In genomic region chr19:45097776-45098520, GRCh38 we compare ENCODE assay signal across 8 cellular contexts. TPM values are rescaled to one million over a fixed set of nuclear protein-coding genes. Genes with fewer than 3 reads are reported as not detected.
DNase-seq lines count a peak whose midpoint lies in the region; ATAC-seq, FAIRE-seq and TF ChIP-seq lines count a peak whose summit lies in the region.

No MANE protein-coding gene starts in this region.

- H4K20me1 ChIP-seq in HCT116 (ENCODE audit: insufficient read depth) = no peaks in the 10 kb centered on the region; the same call in 1 of the 2 replicates

- H3K27ac ChIP-seq in HCT116 (ENCODE audit: low read depth, low read length) (peak overlapping the region; percentile 35; the same call in 1 of the 2 replicates), pancreas (peak overlapping the region in 3 of 4 donors; percentile 11 to 68 (median 58))

- no peaks in the 10 kb centered on the region for H3K9me2 ChIP-seq in HCT116 (ENCODE audit: insufficient read depth)

- ATAC-seq in HCT116 (peak; percentile 66), T-cell (replicated peaks in 1 of 4) (no peak), pancreas (peak in 3 of 4 donors; percentile 47 to 78 (median 76)), GM18498 (IDR thresholded peaks at IDR 0.05; ENCODE audit: unreplicated experiment) (no peak), HG03565 (IDR thresholded peaks at IDR 0.05; ENCODE audit: unreplicated experiment) (no peak), GM18861 (IDR thresholded peaks at IDR 0.05; ENCODE audit: unreplicated experiment) (no peak)

- DNase-seq in HCT116 (ENCODE audit: low read depth, low spot score) = no peak
- DNase-seq in T-cell = no peak
- DNase-seq in fibroblast of villous mesenchyme (ENCODE audit: low read depth) = peak; percentile 96
- peak in 1 of 6 donors; percentile 61 for DNase-seq in pancreas
- no peak for DNase-seq in stimulated activated CD4-positive, alpha-beta T cell treated with anti-CD3 and anti-CD28 coated beads, Interleukin-2, amount 100 ng/mL, for 24 hours

- no peaks in the 10 kb centered on the region for H3K36me3 Mint-ChIP-seq in T-cell

- no TSS peak for BruUV-seq in HCT116 (replicated peaks; lab: Mats Ljungman, UMichigan)

- peaks cover 85 to 88% (median 87%) of the 10 kb centered on the region in 3 donors for H3K4me1 Mint-ChIP-seq in T-cell

- intact Hi-C loops in HCT116 (cut with micrococcal nuclease) = loop anchor here (10.0 kb wide), 2 partner anchors 77 to 677 kb away; partner anchors contain the start of genes BLOC1S3 and TRAPPC6A
- intact Hi-C loops in pancreas (cut with DNase I) = no loop called here

- no peaks in the 10 kb centered on the region for H3K36me3 ChIP-seq in HCT116 (ENCODE audit: control insufficient read depth in 1 of 2, insufficient read depth in 2 of 2, low read length in 2 of 2)
- H3K36me3 ChIP-seq in pancreas = no peaks in the 10 kb centered on the region

- H3K9me3 Mint-ChIP-seq in T-cell = no peaks in the 10 kb centered on the region

- peak overlapping the region; percentile 29; the same call in 1 of the 2 replicates for H3K9ac ChIP-seq in HCT116 (ENCODE audit: low read length)

- H3K9me3 ChIP-seq in HCT116 (ENCODE audit: control insufficient read depth in 1 of 2, insufficient read depth in 1 of 2, low read depth in 1 of 2, low read length in 2 of 2) = no peaks in the 10 kb centered on the region
- H3K9me3 ChIP-seq in pancreas = no peaks in the 10 kb centered on the region

- TF ChIP-seq RAD21 in HCT116 (IDR thresholded peaks at IDR 0.05; ENCODE audit: low read depth) = no peak

- peak overlapping the region; percentile 24 to 61 for H3K27ac Mint-ChIP-seq in T-cell

- H3K4me2 ChIP-seq in HCT116 (ENCODE audit: low read length) = peak overlapping the region; percentile 41

- peaks cover 12 to 39% of the 10 kb centered on the region in 2 experiments; a peak in 3 of 4 replicates for H3K4me1 ChIP-seq in HCT116 (ENCODE audit: control insufficient read depth in 1 of 2, insufficient read depth in 2 of 2, low read length in 2 of 2)
- H3K4me1 ChIP-seq in pancreas = peaks cover 28 to 37% (median 34%) of the 10 kb centered on the region in 3 donors

- H3K79me2 ChIP-seq in HCT116 (ENCODE audit: insufficient read depth, low read length) = peaks cover 100% of the 10 kb centered on the region

- no peaks in the 10 kb centered on the region for H3K27me3 Mint-ChIP-seq in T-cell

- TF ChIP-seq POLR2A in HCT116 (IDR thresholded peaks at IDR 0.05; ENCODE audit: borderline replicate concordance, extremely low read depth, insufficient read depth, insufficient read length) = no peak

- H3K4me3 ChIP-seq in HCT116 (replicated peaks in 1 of 2; ENCODE audit: low read depth in 1 of 2, low read length in 2 of 2) (no peak overlapping the region), fibroblast of villous mesenchyme (ENCODE audit: low read depth, low read length) (peak overlapping the region; percentile 13), pancreas (no peak overlapping the region)

- RAD21 ChIA-PET in HCT116 (lab: Charles Lee; ENCODE audit: low non-redundant PET in 1 of 2, low total read pairs in 2 of 2, uncharacterized antibody in 2 of 2, unreplicated experiment in 2 of 2) = no interaction called here

- no peak overlapping the region for H2AFZ ChIP-seq in HCT116 (ENCODE audit: low read depth, low read length, poor library complexity, severe bottlenecking)

- 47 to 48% methylated on average over 16 of the region's 16 CpGs for WGBS in pancreas, 2 donors

- POLR2A ChIA-PET in HCT116 (lab: Charles Lee) (no interaction called here), T-cell (lab: Charles Lee) (no interaction called here)

- H3K27me3 ChIP-seq in HCT116 (ENCODE audit: insufficient read depth, low read length) (no peaks in the 10 kb centered on the region), pancreas (no peaks in the 10 kb centered on the region)

- no peak for FAIRE-seq in pancreas (lab: Jason Lieb, UNC)

- TF ChIP-seq CTCF in HCT116 (IDR thresholded peaks at IDR 0.05 in 2 of 3, conservative IDR thresholded peaks at IDR 0.05 in 1 of 3; ENCODE audit: borderline replicate concordance in 1 of 3, insufficient read depth in 1 of 3, low read depth in 2 of 3, low read length in 2 of 3) (no peak), fibroblast of villous mesenchyme (IDR thresholded peaks at IDR 0.05; ENCODE audit: insufficient read depth, low read depth, low read length) (no peak), pancreas (IDR thresholded peaks at IDR 0.05) (no peak)

- CTCF ChIA-PET in HCT116 (lab: Charles Lee) (interaction anchor here (1.5 kb wide), 1 partner anchor 38 kb away, joined by 5 read pairs; no protein-coding TSS in a partner anchor), T-cell (lab: Charles Lee) (no interaction called here)

- H3K4me3 Mint-ChIP-seq in T-cell = peak overlapping the region in 1 of 3 donors; percentile 33

TF ChIP-seq in HCT116, 20 proteins besides CTCF, POLR2A, EP300 and RAD21:
- no peak for TF ChIP-seq SRF (IDR thresholded peaks at IDR 0.05; ENCODE audit: low read depth)
- TF ChIP-seq FOSL1 (IDR thresholded peaks at IDR 0.05; ENCODE audit: low read depth) = no peak
- TF ChIP-seq SP1 (IDR thresholded peaks at IDR 0.05; ENCODE audit: low read depth) = no peak
- TF ChIP-seq ATF3 (IDR thresholded peaks at IDR 0.05) = no peak
- no peak for TF ChIP-seq ELF1 (IDR thresholded peaks at IDR 0.05; ENCODE audit: borderline replicate concordance, low read depth)
- no peak for TF ChIP-seq EGR1 (IDR thresholded peaks at IDR 0.05; ENCODE audit: low read depth)
- TF ChIP-seq EZH2 (IDR thresholded peaks at IDR 0.05) = no peak
- no peak for TF ChIP-seq CEBPB (IDR thresholded peaks at IDR 0.05; ENCODE audit: low read depth)
- TF ChIP-seq REST (IDR thresholded peaks at IDR 0.05; ENCODE audit: low read depth) = no peak
- TF ChIP-seq ZNF274 (IDR thresholded peaks at IDR 0.05; ENCODE audit: low read depth, low read length) = no peak
- no peak for TF ChIP-seq JUND (IDR thresholded peaks at IDR 0.05)

RNA-seq across cellular contexts. Expression of gene PPP1R37, which starts 5.0 kb away (rescaled TPM):
- total RNA-seq in HCT116 (2021; ENCODE audit: unreplicated experiment) (32.7 TPM), T-cell (10 to 100 TPM; 17.2 to 35.2 (median 30.4) TPM), fibroblast of villous mesenchyme (31.1 and 36.1 TPM in 2 replicates), pancreas (10 to 100 TPM; 13.0 to 18.7 (median 15.1) TPM)
- polyA plus RNA-seq in HCT116 (2012) = 19.0 and 21.7 TPM in 2 replicates
- polyA plus RNA-seq in pancreas = 10 to 100 TPM; 31.7 to 57.4 TPM

RNA-seq across cellular contexts. Expression of gene GEMIN7, which starts 18.9 kb away (rescaled TPM):
- total RNA-seq in HCT116 (2021; ENCODE audit: unreplicated experiment) (35.4 TPM), T-cell (10 to 100 TPM in 4 of 5 donors, 1 to 10 TPM in 1; 4.0 to 23.1 (median 22.7) TPM), fibroblast of villous mesenchyme (16.0 and 24.2 TPM in 2 replicates), pancreas (10 to 100 TPM in 1 of 6 donors, 1 to 10 TPM in 5; 3.8 to 11.4 (median 7.7) TPM)
- 26.3 and 30.9 TPM in 2 replicates for polyA plus RNA-seq in HCT116 (2012)
- polyA plus RNA-seq in pancreas = 10 to 100 TPM; 16.6 to 26.2 TPM

RNA-seq across cellular contexts. Expression of gene ZNF296, which starts 21.7 kb away (rescaled TPM):
- total RNA-seq in HCT116 (2021; ENCODE audit: unreplicated experiment) (9.2 TPM), T-cell (1 to 10 TPM; 1.4 to 4.3 (median 3.5) TPM), fibroblast of villous mesenchyme (under 0.01 TPM in 2 replicates), pancreas (under 1 TPM; 0.15 to 0.52 (median 0.32) TPM)
- 5.4 TPM in 2 replicates for polyA plus RNA-seq in HCT116 (2012)
- 1 to 10 TPM; 2.0 to 2.1 TPM for polyA plus RNA-seq in pancreas

RNA-seq across cellular contexts. Expression of gene CLASRP, which starts 59.1 kb away (rescaled TPM):
- 79.9 TPM for total RNA-seq in HCT116 (2021; ENCODE audit: unreplicated experiment)
- 55.4 and 58.1 TPM in 2 replicates for polyA plus RNA-seq in HCT116 (2012)
- total RNA-seq in T-cell = 100 to 1,000 TPM; 141 to 153 (median 149) TPM
- total RNA-seq in fibroblast of villous mesenchyme = 14.2 and 16.4 TPM in 2 replicates
- total RNA-seq in pancreas = 10 to 100 TPM; 34.8 to 55.0 (median 47.7) TPM
- 100 to 1,000 TPM; 213 to 244 TPM for polyA plus RNA-seq in pancreas

Comparison
In these comparisons a context has a peak if more than half of its experiments do, and no peak if none do; other contexts are left out.
1. ATAC-seq: peak in HCT116 (single experiment) and pancreas (3 of 4); none in T-cell (0 of 4), GM18498 (single experiment), HG03565 (single experiment) and GM18861 (single experiment).